21 cellular contexts compared by ENCODE assay signal in the genomic region with DNA sequence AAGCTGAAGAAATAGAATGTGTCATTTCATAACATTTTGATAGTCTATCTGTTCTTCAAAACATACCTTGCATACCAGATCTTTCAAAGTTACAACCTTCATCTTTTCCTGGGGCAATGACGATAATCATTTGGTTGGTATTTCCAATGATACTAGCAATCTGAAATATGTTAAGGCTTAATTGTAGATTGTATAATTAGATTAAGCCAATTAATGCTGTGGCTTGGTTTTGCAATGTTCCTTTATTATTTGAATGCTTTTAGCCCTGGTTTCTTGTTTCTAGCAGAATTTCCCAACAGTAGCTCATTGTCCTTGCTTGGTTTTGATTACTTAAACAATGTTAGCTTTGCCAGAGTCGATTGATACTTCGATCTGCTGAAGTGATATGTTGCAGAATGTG.
A peak's percentile ranks its signal among the peaks of the same experiment; 100 is the strongest.
DNase-seq lines count a peak whose midpoint lies in the region; ATAC-seq and TF ChIP-seq lines count a peak whose summit lies in the region.
"Had no signal": no experiment of that assay in that cellular context is flagged by ENCODE, and none has a peak within 500 bp of the region (broad histone marks: within the 10 kb centered on the region; RNA-seq: fewer than 3 reads in every experiment).

No MANE protein-coding gene starts in this region.

- H3K36me3 Mint-ChIP-seq in progenitor cell of endocrine pancreas (ENCODE audit: insufficient read depth) (no peaks in the 10 kb centered on the region), endodermal cell (ENCODE audit: low read depth) (no peaks in the 10 kb centered on the region)
- no peaks in the 10 kb centered on the region for H3K36me3 Mint-ChIP-seq in activated CD8-positive, alpha-beta T cell treated with anti-CD3 and anti-CD28 coated beads for 36 hours (ENCODE audit: low read depth)

- ATAC-seq in SK-N-SH treated with all-trans-retinoic acid at 6 μM for 48 hours (no peak), gastroesophageal sphincter (no peak)
- ATAC-seq in activated CD8-positive, alpha-beta T cell treated with anti-CD3 and anti-CD28 coated beads for 36 hours: no peak
- ATAC-seq: PC-3 had no signal

- H3K4me1 Mint-ChIP-seq in progenitor cell of endocrine pancreas (ENCODE audit: low read depth) (peaks cover 38% of the 10 kb centered on the region), endodermal cell (peaks cover 29% of the 10 kb centered on the region)
- H3K4me1 Mint-ChIP-seq in activated CD8-positive, alpha-beta T cell treated with anti-CD3 and anti-CD28 coated beads for 36 hours (ENCODE audit: low read depth): peaks cover 16% of the 10 kb centered on the region

- peak; percentile 23 for DNase-seq in EL
- DNase-seq in fibroblast of villous mesenchyme (ENCODE audit: low read depth): peak; percentile 33
- DNase-seq in progenitor cell of endocrine pancreas (ENCODE audit: low spot score, unreplicated experiment): no peak
- DNase-seq in activated CD8-positive, alpha-beta T cell treated with anti-CD3 and anti-CD28 coated beads for 36 hours: no peak
- no peak for DNase-seq in NCI-H510A treated with DMSO at 0.1 percent for 48 hours (lab: John Stamatoyannopoulos, UW)
- no peak for DNase-seq in endodermal cell
- DNase-seq: ACHN, AML-193, GM23248, Kasumi-1, NCI-H1105 treated with DMSO at 0.1 percent for 48 hours, NCI-H1694, NCI-H2081 treated with DMSO at 0.1 percent for 48 hours, NCI-H524, NCI-H82, PC-3 had no signal

- no peak for TF ChIP-seq CTCF in fibroblast of villous mesenchyme (IDR thresholded peaks at IDR 0.05; ENCODE audit: insufficient read depth, low read depth, low read length)
- TF ChIP-seq CTCF in progenitor cell of endocrine pancreas (IDR thresholded peaks at IDR 0.05; ENCODE audit: unreplicated experiment): no peak
- no peak for TF ChIP-seq CTCF in activated CD8-positive, alpha-beta T cell treated with anti-CD3 and anti-CD28 coated beads for 36 hours (IDR thresholded peaks at IDR 0.05)
- TF ChIP-seq CTCF in gastroesophageal sphincter (IDR thresholded peaks at IDR 0.05): no peak
- no peak for TF ChIP-seq CTCF in endodermal cell (conservative IDR thresholded peaks at IDR 0.05)

- WGBS in gastroesophageal sphincter (ENCODE audit: low coverage in 1 of 2), 2 donors: 75 to 91% methylated on average over 2 to 3 of the region's 3 CpGs
- WGBS in endodermal cell (ENCODE audit: insufficient coverage in 1 of 2, insufficient read length in 1 of 2), 2 experiments: 94% methylated on average over 3 of the region's 3 CpGs; no CpG with 5 or more reads in 1 of the 2 experiments

- H3K9ac ChIP-seq in endodermal cell (ENCODE audit: extremely low read depth, low read length, poor library complexity, severe bottlenecking): no peak overlapping the region
- H3K9ac ChIP-seq: GM23248 had no signal

- H3K27ac Mint-ChIP-seq in progenitor cell of endocrine pancreas (peak overlapping the region; percentile 76), endodermal cell (no peak overlapping the region)
- no peak overlapping the region for H3K27ac Mint-ChIP-seq in activated CD8-positive, alpha-beta T cell treated with anti-CD3 and anti-CD28 coated beads for 36 hours
- H3K27ac Mint-ChIP-seq: IgD-negative memory B cell had no signal

- H3K9me3 ChIP-seq in gastroesophageal sphincter: no peaks in the 10 kb centered on the region
- H3K9me3 ChIP-seq in endodermal cell (ENCODE audit: control insufficient read depth, low read length): no peaks in the 10 kb centered on the region
- H3K9me3 ChIP-seq: HAP-1 had no signal

- H3K9me3 Mint-ChIP-seq in progenitor cell of endocrine pancreas (ENCODE audit: low read depth) (peaks cover 3% of the 10 kb centered on the region), endodermal cell (no peaks in the 10 kb centered on the region)
- H3K9me3 Mint-ChIP-seq in activated CD8-positive, alpha-beta T cell treated with anti-CD3 and anti-CD28 coated beads for 36 hours: peaks cover 1% of the 10 kb centered on the region

- no peak for TF ChIP-seq POLR2A in gastroesophageal sphincter (IDR thresholded peaks at IDR 0.05)

- no peaks in the 10 kb centered on the region for H3K27me3 ChIP-seq in gastroesophageal sphincter
- no peaks in the 10 kb centered on the region for H3K27me3 ChIP-seq in endodermal cell (ENCODE audit: control insufficient read depth, insufficient read depth, low read length, poor library complexity, severe bottlenecking)

- no peaks in the 10 kb centered on the region for H3K27me3 Mint-ChIP-seq in progenitor cell of endocrine pancreas
- no peaks in the 10 kb centered on the region for H3K27me3 Mint-ChIP-seq in activated CD8-positive, alpha-beta T cell treated with anti-CD3 and anti-CD28 coated beads for 36 hours
- no peaks in the 10 kb centered on the region for H3K27me3 Mint-ChIP-seq in endodermal cell (ENCODE audit: insufficient read depth)
- H3K27me3 Mint-ChIP-seq: IgD-negative memory B cell had no signal

- H3K4me3 Mint-ChIP-seq in progenitor cell of endocrine pancreas (ENCODE audit: low read depth): peak overlapping the region; percentile 5
- H3K4me3 Mint-ChIP-seq in activated CD8-positive, alpha-beta T cell treated with anti-CD3 and anti-CD28 coated beads for 36 hours: no peak overlapping the region
- H3K4me3 Mint-ChIP-seq in endodermal cell: no peak overlapping the region
- H3K4me3 Mint-ChIP-seq: IgD-negative memory B cell had no signal

- H3K4me3 ChIP-seq in fibroblast of villous mesenchyme (ENCODE audit: low read depth, low read length) (no peak overlapping the region), gastroesophageal sphincter (no peak overlapping the region), endodermal cell (ENCODE audit: low read length) (no peak overlapping the region)
- H3K4me3 ChIP-seq: GM23248, HAP-1 had no signal

- no peak overlapping the region for H3K27ac ChIP-seq in gastroesophageal sphincter
- H3K27ac ChIP-seq in endodermal cell (ENCODE audit: low read depth, low read length): no peak overlapping the region
- H3K27ac ChIP-seq: C4-2B, GM23248 had no signal

- no peak for TF ChIP-seq EP300 in gastroesophageal sphincter (IDR thresholded peaks at IDR 0.05)

- H3K36me3 ChIP-seq in gastroesophageal sphincter (no peaks in the 10 kb centered on the region), endodermal cell (ENCODE audit: control insufficient read depth, insufficient read depth, low read length) (no peaks in the 10 kb centered on the region)
- H3K36me3 ChIP-seq: HAP-1 had no signal

- POLR2A ChIA-PET in activated CD8-positive, alpha-beta T cell treated with anti-CD3 and anti-CD28 coated beads for 36 hours (lab: Charles Lee): no interaction called here

- CTCF ChIA-PET in activated CD8-positive, alpha-beta T cell treated with anti-CD3 and anti-CD28 coated beads for 36 hours (lab: Charles Lee): interaction anchor here (0.9 to 2.0 kb wide), 2 partner anchors 87 to 149 kb away, joined by 3 to 6 read pairs; no protein-coding TSS in a partner anchor

- peaks cover 4 to 30% (median 15%) of the 10 kb centered on the region in 3 donors for H3K4me1 ChIP-seq in gastroesophageal sphincter
- H3K4me1 ChIP-seq in endodermal cell (ENCODE audit: control insufficient read depth, insufficient read depth, low read length): no peaks in the 10 kb centered on the region

- intact Hi-C loops in activated CD8-positive, alpha-beta T cell treated with anti-CD3 and anti-CD28 coated beads for 36 hours (cut with micrococcal nuclease): no loop called here

TF ChIP-seq in SK-N-SH treated with all-trans-retinoic acid at 6 μM for 48 hours, 23 proteins besides CTCF, POLR2A, EP300 and RAD21 (continues in another document):
- TF ChIP-seq SNAI2 (CRISPR knock-in tag; IDR thresholded peaks at IDR 0.05) (no peak), GLIS3 (CRISPR knock-in tag; IDR thresholded peaks at IDR 0.05) (no peak), ARNTL (CRISPR knock-in tag; IDR thresholded peaks at IDR 0.05; ENCODE audit: borderline replicate concordance, low read depth) (no peak), RARB (CRISPR knock-in tag; IDR thresholded peaks at IDR 0.05) (no peak), TCF4 (CRISPR knock-in tag; IDR thresholded peaks at IDR 0.05; ENCODE audit: borderline replicate concordance) (peak; percentile 58), ZFP3 (CRISPR knock-in tag; IDR thresholded peaks at IDR 0.05) (peak; percentile 54; the same call in 1 of the 2 replicates), ISL1 (CRISPR knock-in tag; IDR thresholded peaks at IDR 0.05) (peak; percentile 96), ZNF8 (CRISPR knock-in tag; IDR thresholded peaks at IDR 0.05) (no peak)
- TF ChIP-seq, protein P1, sequence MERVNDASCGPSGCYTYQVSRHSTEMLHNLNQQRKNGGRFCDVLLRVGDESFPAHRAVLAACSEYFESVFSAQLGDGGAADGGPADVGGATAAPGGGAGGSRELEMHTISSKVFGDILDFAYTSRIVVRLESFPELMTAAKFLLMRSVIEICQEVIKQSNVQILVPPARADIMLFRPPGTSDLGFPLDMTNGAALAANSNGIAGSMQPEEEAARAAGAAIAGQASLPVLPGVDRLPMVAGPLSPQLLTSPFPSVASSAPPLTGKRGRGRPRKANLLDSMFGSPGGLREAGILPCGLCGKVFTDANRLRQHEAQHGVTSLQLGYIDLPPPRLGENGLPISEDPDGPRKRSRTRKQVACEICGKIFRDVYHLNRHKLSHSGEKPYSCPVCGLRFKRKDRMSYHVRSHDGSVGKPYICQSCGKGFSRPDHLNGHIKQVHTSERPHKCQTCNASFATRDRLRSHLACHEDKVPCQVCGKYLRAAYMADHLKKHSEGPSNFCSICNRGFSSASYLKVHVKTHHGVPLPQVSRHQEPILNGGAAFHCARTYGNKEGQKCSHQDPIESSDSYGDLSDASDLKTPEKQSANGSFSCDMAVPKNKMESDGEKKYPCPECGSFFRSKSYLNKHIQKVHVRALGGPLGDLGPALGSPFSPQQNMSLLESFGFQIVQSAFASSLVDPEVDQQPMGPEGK (CRISPR knock-in tag; IDR thresholded peaks at IDR 0.05; ENCODE audit: borderline replicate concordance): peak; percentile 72; the same call in 1 of the 2 replicates
- TF ChIP-seq, protein P2, sequence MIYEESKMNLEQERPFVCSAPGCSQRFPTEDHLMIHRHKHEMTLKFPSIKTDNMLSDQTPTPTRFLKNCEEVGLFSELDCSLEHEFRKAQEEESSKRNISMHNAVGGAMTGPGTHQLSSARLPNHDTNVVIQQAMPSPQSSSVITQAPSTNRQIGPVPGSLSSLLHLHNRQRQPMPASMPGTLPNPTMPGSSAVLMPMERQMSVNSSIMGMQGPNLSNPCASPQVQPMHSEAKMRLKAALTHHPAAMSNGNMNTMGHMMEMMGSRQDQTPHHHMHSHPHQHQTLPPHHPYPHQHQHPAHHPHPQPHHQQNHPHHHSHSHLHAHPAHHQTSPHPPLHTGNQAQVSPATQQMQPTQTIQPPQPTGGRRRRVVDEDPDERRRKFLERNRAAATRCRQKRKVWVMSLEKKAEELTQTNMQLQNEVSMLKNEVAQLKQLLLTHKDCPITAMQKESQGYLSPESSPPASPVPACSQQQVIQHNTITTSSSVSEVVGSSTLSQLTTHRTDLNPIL (CRISPR knock-in tag; IDR thresholded peaks at IDR 0.05; ENCODE audit: low read depth): peak; percentile 77; the same call in 1 of the 2 replicates

Comparison
In these comparisons a context has a peak if more than half of its experiments do, and no peak if none do; other contexts are left out.
1. DNase-seq: peak in EL (single experiment) and fibroblast of villous mesenchyme (single experiment); none in progenitor cell of endocrine pancreas (single experiment), activated CD8-positive, alpha-beta T cell treated with anti-CD3 and anti-CD28 coated beads for 36 hours (single experiment), NCI-H510A treated with DMSO at 0.1 percent for 48 hours (single experiment) and endodermal cell (single experiment).